ENCODE assay signal across 11 cellular contexts in the genomic region with DNA sequence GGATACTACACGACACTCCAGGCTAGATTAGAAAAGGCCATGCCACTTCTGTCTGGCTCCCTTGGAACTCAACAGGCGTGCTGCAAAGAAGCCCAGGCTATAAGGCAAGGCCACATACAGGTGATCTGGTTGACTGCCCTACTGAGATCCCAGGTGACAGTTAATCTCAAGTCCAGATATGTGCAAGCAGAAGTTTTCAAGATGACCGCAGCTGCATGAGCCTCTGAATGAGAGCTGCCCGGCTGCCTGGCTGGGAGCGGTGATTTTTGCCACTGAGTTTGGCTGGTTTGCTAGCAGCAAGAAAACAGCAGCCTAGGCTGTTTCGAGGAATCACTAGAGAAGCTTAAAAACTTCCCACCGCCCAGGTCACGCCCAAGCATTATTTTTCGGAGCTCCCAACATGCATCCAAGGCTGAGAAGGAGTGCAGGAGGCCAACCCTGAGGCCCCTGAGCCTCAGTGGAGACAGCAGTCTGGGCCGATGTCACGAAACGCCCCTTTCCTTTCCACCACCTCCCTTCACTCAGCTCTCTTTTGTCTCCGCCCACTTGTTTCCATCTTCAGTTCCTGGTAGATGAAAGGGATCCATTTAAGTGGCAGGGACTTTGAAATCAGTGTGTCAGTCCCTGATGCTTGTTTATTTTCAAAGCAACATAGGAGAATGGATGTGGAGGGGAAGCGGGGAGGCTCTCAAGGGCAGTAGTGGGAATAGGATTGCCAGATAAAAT. TPM values are rescaled to one million over a fixed set of nuclear protein-coding genes. Genes with fewer than 3 reads are reported as not detected.
DNase-seq lines count a peak whose midpoint lies in the region; ATAC-seq and TF ChIP-seq lines count a peak whose summit lies in the region.
"Had no signal": no experiment of that assay in that cellular context is flagged by ENCODE, and none has a peak within 500 bp of the region (broad histone marks: within the 10 kb centered on the region; RNA-seq: fewer than 3 reads in every experiment).

No MANE protein-coding gene starts in this region.

- no peaks in the 10 kb centered on the region for H4K20me1 ChIP-seq in fibroblast of lung (ENCODE audit: control insufficient read depth, extremely low read depth, insufficient read depth, low read length)

- H3K27me3 ChIP-seq in fibroblast of lung (ENCODE audit: control insufficient read depth, insufficient read depth, low read length) (no peaks in the 10 kb centered on the region), Peyer's patch (no peaks in the 10 kb centered on the region)

- no peak overlapping the region for H3K4me3 Mint-ChIP-seq in activated CD4-positive, alpha-beta memory T cell treated with anti-CD3 and anti-CD28 coated beads for 36 hours

- CTCF ChIA-PET in activated CD4-positive, alpha-beta memory T cell treated with anti-CD3 and anti-CD28 coated beads for 36 hours (lab: Charles Lee), result interaction anchor here (0.6 kb wide), 1 partner anchor 46 kb away, joined by 3 read pairs; no protein-coding TSS in a partner anchor

- H3K9ac ChIP-seq in fibroblast of lung (ENCODE audit: insufficient read depth, low read length), result no peak overlapping the region

- DNase-seq in Ammon's horn (ENCODE audit: low spot score) (peak; percentile 48), GM19240 (ENCODE audit: insufficient read length, low spot score) (peak; percentile 17), fibroblast of lung (ENCODE audit: low read depth in 2 of 2) (no peak), NCI-H128 (lab: John Stamatoyannopoulos, UW; ENCODE audit: unreplicated experiment) (no peak), HPDE6-E6E7 (ENCODE audit: extremely low spot score) (no peak), Peyer's patch (no peak)
- no peak for DNase-seq in activated CD4-positive, alpha-beta memory T cell treated with anti-CD3 and anti-CD28 coated beads for 36 hours
- DNase-seq: activated naive CD4-positive, alpha-beta T cell treated with Interleukin-2 at 50 U/mL for 16 hours; left cardiac atrium; NCI-H524 had no signal

- no peaks in the 10 kb centered on the region for H3K36me3 Mint-ChIP-seq in activated CD4-positive, alpha-beta memory T cell treated with anti-CD3 and anti-CD28 coated beads for 36 hours

- H3K27ac ChIP-seq in fibroblast of lung (ENCODE audit: insufficient read depth, low read length) (no peak overlapping the region), Peyer's patch (no peak overlapping the region)

- no peaks in the 10 kb centered on the region for H3K79me2 ChIP-seq in fibroblast of lung (ENCODE audit: control insufficient read depth, insufficient read depth, low read length)

- peak; percentile 52 for ATAC-seq in HG03280 (IDR thresholded peaks at IDR 0.05; ENCODE audit: unreplicated experiment)
- ATAC-seq: left cardiac atrium had no signal

- H3K36me3 ChIP-seq in fibroblast of lung (ENCODE audit: control insufficient read depth, insufficient read depth, low read length), result no peaks in the 10 kb centered on the region
- no peaks in the 10 kb centered on the region for H3K36me3 ChIP-seq in Peyer's patch

- no peak for TF ChIP-seq POLR2A in Peyer's patch (IDR thresholded peaks at IDR 0.05)

- no peaks in the 10 kb centered on the region for H3K9me3 ChIP-seq in fibroblast of lung (ENCODE audit: control insufficient read depth, insufficient read depth, low read depth, low read length)
- no peaks in the 10 kb centered on the region for H3K9me3 ChIP-seq in Peyer's patch

- TF ChIP-seq CTCF in fibroblast of lung (conservative IDR thresholded peaks at IDR 0.05 in 1 of 2, IDR thresholded peaks at IDR 0.05 in 1 of 2; ENCODE audit: low read depth in 1 of 2, low read length in 2 of 2), result no peak
- TF ChIP-seq CTCF in Peyer's patch (IDR thresholded peaks at IDR 0.05), result no peak

- H3K4me3 ChIP-seq in fibroblast of lung (replicated peaks in 1 of 4; ENCODE audit: control extremely low read depth in 1 of 4, insufficient read depth in 1 of 4, low read depth in 3 of 4, low read length in 4 of 4), result peak overlapping the region in 1 of 4 experiments; percentile 30
- H3K4me3 ChIP-seq in Peyer's patch, result no peak overlapping the region

- H3K9me3 Mint-ChIP-seq in activated CD4-positive, alpha-beta memory T cell treated with anti-CD3 and anti-CD28 coated beads for 36 hours, result no peaks in the 10 kb centered on the region

- no peaks in the 10 kb centered on the region for H3K27me3 Mint-ChIP-seq in activated CD4-positive, alpha-beta memory T cell treated with anti-CD3 and anti-CD28 coated beads for 36 hours

- peak overlapping the region; percentile 49 for H2AFZ ChIP-seq in fibroblast of lung (ENCODE audit: low read length)

- POLR2A ChIA-PET in activated CD4-positive, alpha-beta memory T cell treated with anti-CD3 and anti-CD28 coated beads for 36 hours (lab: Charles Lee), result interaction anchor here (1.0 kb wide), 1 partner anchor 13 kb away, joined by 3 read pairs; no protein-coding TSS in a partner anchor

- peak overlapping the region; percentile 25 for H3K4me2 ChIP-seq in fibroblast of lung (ENCODE audit: extremely low read depth, insufficient read depth, low read length)

- peaks cover 2% of the 10 kb centered on the region for H3K4me1 Mint-ChIP-seq in activated CD4-positive, alpha-beta memory T cell treated with anti-CD3 and anti-CD28 coated beads for 36 hours (ENCODE audit: low read depth)

- H3K4me1 ChIP-seq in fibroblast of lung (ENCODE audit: control insufficient read depth, extremely low read depth, insufficient read depth, low read length) (no peaks in the 10 kb centered on the region), Peyer's patch (no peaks in the 10 kb centered on the region)

- no peak overlapping the region for H3K27ac Mint-ChIP-seq in activated CD4-positive, alpha-beta memory T cell treated with anti-CD3 and anti-CD28 coated beads for 36 hours

- intact Hi-C loops in activated CD4-positive, alpha-beta memory T cell treated with anti-CD3 and anti-CD28 coated beads for 36 hours (cut with micrococcal nuclease), result no loop called here

RNA-seq across cellular contexts. Expression of gene URI1, which starts 13.9 kb away (rescaled TPM):
- total RNA-seq in fibroblast of lung, result 60.4 and 62.6 TPM in 2 replicates
- polyA plus RNA-seq in fibroblast of lung, result 71.8 and 77.4 TPM in 2 replicates
- 41.9 and 45.0 TPM in 2 replicates for polyA plus RNA-seq in fibroblast of lung (2012)
- polyA minus RNA-seq in fibroblast of lung (ENCODE audit: low replicate concordance), result 35.1 and 37.8 TPM in 2 replicates
- total RNA-seq in activated CD4-positive, alpha-beta memory T cell treated with anti-CD3 and anti-CD28 coated beads for 36 hours, result 10 to 100 TPM; 66.9 to 68.5 TPM
- 10 to 100 TPM; 28.4 to 98.2 (median 37.8) TPM for total RNA-seq in Peyer's patch

Comparison
In these comparisons a context has a peak if more than half of its experiments do, and no peak if none do; other contexts are left out.
1. DNase-seq: peak in Ammon's horn (single experiment) and GM19240 (single experiment); none in fibroblast of lung (0 of 2), NCI-H128 (single experiment), activated CD4-positive, alpha-beta memory T cell treated with anti-CD3 and anti-CD28 coated beads for 36 hours (single experiment), HPDE6-E6E7 (single experiment) and Peyer's patch (0 of 3).